Comparison of ENCODE assay signal across 15 cellular contexts in genomic region chr15:93244691-93245615, GRCh38.
"Had no signal": no experiment of that assay in that cellular context is flagged by ENCODE, and none has a peak within 500 bp of the region (broad histone marks: within the 10 kb centered on the region; RNA-seq: fewer than 3 reads in every experiment).

No MANE protein-coding gene starts in this region.

- H3K27ac Mint-ChIP-seq: activated CD4-positive, alpha-beta memory T cell treated with anti-CD3 and anti-CD28 coated beads, Interleukin-2, amount 10 ng/mL, durations not matched to agents 7 days and 5 days; progenitor cell of endocrine pancreas; stimulated activated naive CD8-positive, alpha-beta T cell treated with anti-CD3 and anti-CD28 coated beads, Interleukin-15, Interleukin-2, amounts not matched to agents 100 ng/mL and 50 ng/mL, for 24 hours had no signal

- H3K4me1 ChIP-seq: adrenal gland, gastroesophageal sphincter, sigmoid colon, uterus had no signal

- H3K4me3 ChIP-seq: adrenal gland, gastroesophageal sphincter, sigmoid colon, uterus had no signal

- FAIRE-seq: keratinocyte had no signal

- H3K27me3 ChIP-seq: adrenal gland, gastroesophageal sphincter, neutrophil, sigmoid colon, uterus had no signal

- H3K27ac ChIP-seq: adrenal gland, gastroesophageal sphincter, neutrophil, sigmoid colon, uterus, VCaP had no signal

- H3K36me3 ChIP-seq: adrenal gland, gastroesophageal sphincter, neutrophil, sigmoid colon, uterus had no signal

- H3K9me3 ChIP-seq: adrenal gland, gastroesophageal sphincter, neutrophil, sigmoid colon, uterus had no signal

- H3K9me3 Mint-ChIP-seq: activated CD4-positive, alpha-beta memory T cell treated with anti-CD3 and anti-CD28 coated beads, Interleukin-2, amount 10 ng/mL, durations not matched to agents 7 days and 5 days; stimulated activated naive CD8-positive, alpha-beta T cell treated with anti-CD3 and anti-CD28 coated beads, Interleukin-15, Interleukin-2, amounts not matched to agents 100 ng/mL and 50 ng/mL, for 24 hours had no signal

- H3K4me3 Mint-ChIP-seq: activated CD4-positive, alpha-beta memory T cell treated with anti-CD3 and anti-CD28 coated beads, Interleukin-2, amount 10 ng/mL, durations not matched to agents 7 days and 5 days; stimulated activated naive CD8-positive, alpha-beta T cell treated with anti-CD3 and anti-CD28 coated beads, Interleukin-15, Interleukin-2, amounts not matched to agents 100 ng/mL and 50 ng/mL, for 24 hours had no signal

- DNase-seq: activated CD4-positive, alpha-beta memory T cell treated with anti-CD3 and anti-CD28 coated beads, Interleukin-2, amount 10 ng/mL, durations not matched to agents 7 days and 5 days; activated naive CD4-positive, alpha-beta T cell treated with anti-CD3 and anti-CD28 coated beads, Interleukin-2, amount 50 U/mL, for 16 hours; adrenal gland; central memory CD4-positive, alpha-beta T cell; cortex of kidney; effector CD8-positive, alpha-beta T cell; sigmoid colon; stimulated activated CD4-positive, alpha-beta T cell treated with anti-CD3 and anti-CD28 coated beads, Interleukin-12 subunit alpha, Interleukin-12 subunit beta, amount 100 ng/mL, for 4 hours had no signal
